ENCODE assay signal across 25 cellular contexts in the genomic region with DNA sequence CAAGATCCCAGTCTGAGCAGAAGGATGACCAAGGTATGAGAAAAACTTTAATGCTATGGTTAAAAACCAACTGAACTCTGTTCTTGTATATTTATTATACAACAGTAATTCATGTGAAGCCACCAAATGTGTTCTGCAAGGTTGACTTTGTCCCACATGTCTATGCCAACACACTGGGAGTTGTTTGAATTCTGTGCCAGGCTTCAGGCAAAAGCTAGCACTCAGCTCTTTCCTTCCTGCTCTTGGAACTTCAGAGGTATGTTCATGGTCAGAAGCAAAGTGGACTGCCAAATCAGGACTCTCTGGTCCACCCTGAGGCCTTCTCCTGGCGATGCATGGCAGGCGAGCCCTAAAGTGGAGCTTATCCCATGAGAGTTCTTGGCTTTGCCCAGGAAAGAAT.
"Had no signal": no experiment of that assay in that cellular context is flagged by ENCODE, and none has a peak within 500 bp of the region (broad histone marks: within the 10 kb centered on the region; RNA-seq: fewer than 3 reads in every experiment).

No MANE protein-coding gene starts in this region.

- H3K27me3 ChIP-seq: esophagus squamous epithelium, gastrocnemius medialis, heart right ventricle had no signal

- H3K27ac ChIP-seq: coronary artery, epithelial cell of prostate, esophagus squamous epithelium, gastrocnemius medialis, heart right ventricle, left ventricle myocardium inferior, lower lobe of right lung had no signal

- FAIRE-seq: colon, endometrium, islet of Langerhans, keratinocyte had no signal

- ATAC-seq: effector memory CD8-positive, alpha-beta T cell; esophagus mucosa; gastrocnemius medialis; heart right ventricle; left cardiac atrium; lower lobe of right lung had no signal

- H3K36me3 ChIP-seq: esophagus squamous epithelium, gastrocnemius medialis, heart right ventricle, left ventricle myocardium inferior, lower lobe of right lung had no signal

- H3K4me1 ChIP-seq: esophagus squamous epithelium, gastrocnemius medialis, heart right ventricle, left ventricle myocardium inferior, lower lobe of right lung had no signal

- DNase-seq: cerebellar nuclear complex; effector CD8-positive, alpha-beta T cell; effector memory CD8-positive, alpha-beta T cell; endodermal cell; erythroblast; esophagus squamous epithelium; foreskin fibroblast; foreskin melanocyte; gastrocnemius medialis; glutamatergic neuron; head of caudate nucleus; heart right ventricle; hippocampal formation; left cardiac atrium; left ventricle myocardium inferior; lower lobe of right lung; mesenchymal stem cell; midbrain had no signal

- H3K4me3 ChIP-seq: coronary artery, esophagus squamous epithelium, gastrocnemius medialis, heart right ventricle, left ventricle myocardium inferior, lower lobe of right lung had no signal

- H3K9me3 ChIP-seq: esophagus squamous epithelium, gastrocnemius medialis, heart right ventricle, left ventricle myocardium inferior, lower lobe of right lung had no signal
